15 cellular contexts compared by ENCODE assay signal in genomic region chr5:157469687-157470086, GRCh38. TPM values are rescaled to one million over a fixed set of nuclear protein-coding genes. Genes with fewer than 3 reads are reported as not detected.
"Had no signal": no experiment of that assay in that cellular context is flagged by ENCODE, and none has a peak within 500 bp of the region (broad histone marks: within the 10 kb centered on the region; RNA-seq: fewer than 3 reads in every experiment).

No MANE protein-coding gene starts in this region.

- H3K4me3 ChIP-seq: adrenal gland, body of pancreas, upper lobe of left lung had no signal

- ATAC-seq: body of pancreas; naive thymus-derived CD4-positive, alpha-beta T cell; stimulated activated effector memory CD8-positive, alpha-beta T cell treated with anti-CD3 and anti-CD28 coated beads, Interleukin-12 subunit alpha, Interleukin-12 subunit beta, amount 100 ng/mL, for 72 hours; T-cell had no signal

- H3K4me1 ChIP-seq: body of pancreas had no signal

- H3K27ac ChIP-seq: adrenal gland, body of pancreas, neutrophil, upper lobe of left lung, VCaP had no signal

- DNase-seq: activated CD4-positive, alpha-beta memory T cell treated with anti-CD3 and anti-CD28 coated beads for 36 hours; activated naive CD4-positive, alpha-beta T cell treated with anti-CD3 and anti-CD28 coated beads, Interleukin-2, amount 10 ng/mL, durations not matched to agents 7 days and 5 days; adrenal gland; body of pancreas; cerebellar nuclear complex; dermis blood vessel endothelial cell; hippocampal formation; naive thymus-derived CD4-positive, alpha-beta T cell; posterior cingulate gyrus; T-cell; T1000; upper lobe of left lung had no signal

- H3K9me3 ChIP-seq: adrenal gland, body of pancreas, neutrophil, upper lobe of left lung had no signal

- H3K27me3 ChIP-seq: adrenal gland, body of pancreas, neutrophil, upper lobe of left lung had no signal

- H3K36me3 ChIP-seq: adrenal gland, upper lobe of left lung had no signal

RNA-seq across cellular contexts. Expression of gene NIPAL4, which starts 9.7 kb away (rescaled TPM):
- total RNA-seq: body of pancreas, dermis blood vessel endothelial cell had no signal
- polyA plus RNA-seq: naive thymus-derived CD4-positive, alpha-beta T cell had no signal
